8 cellular contexts compared by ENCODE assay signal in genomic region chr6:144265390-144265789, GRCh38. TPM values are rescaled to one million over a fixed set of nuclear protein-coding genes. Genes with fewer than 3 reads are reported as not detected.
A peak's percentile ranks its signal among the peaks of the same experiment; 100 is the strongest.
DNase-seq lines count a peak whose midpoint lies in the region; ATAC-seq and TF ChIP-seq lines count a peak whose summit lies in the region.

No MANE protein-coding gene starts in this region.

- no peak for TF ChIP-seq POLR2A in breast epithelium (IDR thresholded peaks at IDR 0.05)

- H3K9me3 ChIP-seq in breast epithelium (no peaks in the 10 kb centered on the region), neural progenitor cell (ENCODE audit: low read depth) (no peaks in the 10 kb centered on the region)

- H3F3A ChIP-seq in neural progenitor cell (ENCODE audit: low read depth) = peaks cover 14% of the 10 kb centered on the region

- H3K4me3 ChIP-seq in breast epithelium = no peak overlapping the region
- H3K4me3 ChIP-seq in neural progenitor cell = peak overlapping the region; percentile 32

- no peak for TF ChIP-seq CTCF in breast epithelium (IDR thresholded peaks at IDR 0.05)
- no peak for TF ChIP-seq CTCF in neural progenitor cell (IDR thresholded peaks at IDR 0.05)
- no peak for TF ChIP-seq CTCF in omental fat pad (IDR thresholded peaks at IDR 0.05)

- H3K9ac ChIP-seq in neural progenitor cell = no peak overlapping the region

- H3K4me3 Mint-ChIP-seq in neural progenitor cell = peak overlapping the region; percentile 46

- peaks cover 27% of the 10 kb centered on the region for H3K4me1 Mint-ChIP-seq in neural progenitor cell

- H3K27me3 ChIP-seq in breast epithelium (no peaks in the 10 kb centered on the region), neural progenitor cell (no peaks in the 10 kb centered on the region)

- H3K27ac ChIP-seq in breast epithelium = peak overlapping the region; percentile 0 to 48
- H3K27ac ChIP-seq in neural progenitor cell = peak overlapping the region; percentile 92

- H3K36me3 ChIP-seq in breast epithelium = no peaks in the 10 kb centered on the region
- H3K36me3 ChIP-seq in neural progenitor cell = no peaks in the 10 kb centered on the region

- peaks cover 2% of the 10 kb centered on the region for H3K27me3 Mint-ChIP-seq in neural progenitor cell (ENCODE audit: insufficient read depth, low read depth)

- H3K36me3 Mint-ChIP-seq in neural progenitor cell = peaks cover 5% of the 10 kb centered on the region

- H3K4me1 ChIP-seq in breast epithelium (peaks cover 0 to 6% of the 10 kb centered on the region in 2 donors), neural progenitor cell (peaks cover 29% of the 10 kb centered on the region)

- peak overlapping the region; percentile 93 for H3K27ac Mint-ChIP-seq in neural progenitor cell

- no peak overlapping the region for H2AFZ ChIP-seq in neural progenitor cell (replicated peaks)

- peak overlapping the region; percentile 79 for H3K4me2 ChIP-seq in neural progenitor cell

- no peaks in the 10 kb centered on the region for H3K79me2 ChIP-seq in neural progenitor cell (ENCODE audit: low read depth)

- ATAC-seq in GM19452 (IDR thresholded peaks at IDR 0.05; ENCODE audit: unreplicated experiment) (peak; percentile 64), omental fat pad (ENCODE audit: low FRiP score) (no peak)

- peaks cover 5% of the 10 kb centered on the region for H3K9me3 Mint-ChIP-seq in neural progenitor cell

- DNase-seq in HS-27A (ENCODE audit: low read depth) (peak; percentile 70), breast epithelium (ENCODE audit: low spot score in 2 of 2) (no peak), neural progenitor cell (ENCODE audit: low spot score) (peak; percentile 86), SW480 (ENCODE audit: low spot score) (no peak), omental fat pad (ENCODE audit: low spot score) (no peak), activated gamma-delta T cell treated with Interleukin-2 at 50 U/mL for 16 hours (no peak), activated gamma-delta T cell (lab: John Stamatoyannopoulos, UW) (no peak)

- intact Hi-C loops in breast epithelium (cut with DNase I; ENCODE audit: low total_unique reads) = no loop called here

- no peaks in the 10 kb centered on the region for H4K20me1 ChIP-seq in neural progenitor cell (ENCODE audit: low read depth)

RNA-seq across cellular contexts. Expression of gene UTRN, which starts 19.7 kb away (rescaled TPM):
- total RNA-seq in breast epithelium = 100 to 1,000 TPM; 204 to 397 (median 263) TPM
- 44.3 and 60.9 TPM in 2 replicates for total RNA-seq in neural progenitor cell (ENCODE audit: low replicate concordance)
- total RNA-seq in omental fat pad = 100 to 1,000 TPM; 172 to 283 (median 226) TPM

Comparison
In these comparisons a context has a peak if more than half of its experiments do, and no peak if none do; other contexts are left out.
1. DNase-seq: peak in HS-27A (single experiment) and neural progenitor cell (single experiment); none in breast epithelium (0 of 2), SW480 (single experiment), omental fat pad (single experiment), activated gamma-delta T cell treated with Interleukin-2 at 50 U/mL for 16 hours (single experiment) and activated gamma-delta T cell (single experiment).